13 cellular contexts compared by ENCODE assay signal in the genomic region with DNA sequence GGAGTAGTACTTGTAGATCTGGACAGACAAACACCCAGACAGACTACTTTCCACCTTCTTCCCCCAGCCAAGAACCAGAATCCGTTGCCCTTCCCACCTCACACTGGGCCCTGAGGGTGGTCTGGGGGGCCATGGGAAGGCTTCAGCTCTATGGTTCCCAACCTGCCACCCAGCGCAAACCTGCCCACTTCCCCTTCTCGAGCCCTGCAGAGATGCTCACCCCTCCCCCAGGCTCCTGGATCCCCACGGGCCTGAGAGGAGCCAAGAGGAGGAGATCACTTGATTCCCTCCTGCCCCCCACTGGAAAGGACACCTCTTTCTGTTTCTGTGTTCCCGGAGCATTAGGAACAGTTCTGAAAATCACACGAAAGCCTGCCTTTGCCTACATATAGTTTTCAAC. TPM values are rescaled to one million over a fixed set of nuclear protein-coding genes. Genes with fewer than 3 reads are reported as not detected.
DNase-seq lines count a peak whose midpoint lies in the region; ATAC-seq and TF ChIP-seq lines count a peak whose summit lies in the region.
"Had no signal": no experiment of that assay in that cellular context is flagged by ENCODE, and none has a peak within 500 bp of the region (broad histone marks: within the 10 kb centered on the region; RNA-seq: fewer than 3 reads in every experiment).

No MANE protein-coding gene starts in this region.

- DNase-seq in IMR-90 (no peak), adipocyte (ENCODE audit: low read depth) (no peak), NOMO-1 treated with DMSO at 0.1 percent for 48 hours (lab: John Stamatoyannopoulos, UW; ENCODE audit: unreplicated experiment) (no peak), hepatocyte (ENCODE audit: low spot score) (no peak)
- DNase-seq: AML-193; Caco-2; NCI-H1930; NCI-H2171; NK-92 treated with Interleukin-12 subunit alpha and Interleukin-12 subunit beta, amount 100 ng/mL, for 24 hours had no signal

- no peak overlapping the region for H3K18ac ChIP-seq in IMR-90 (ENCODE audit: low read depth, low read length)

- H3K14ac ChIP-seq in IMR-90 (replicated peaks; ENCODE audit: low read depth, low read length) = no peak overlapping the region

- CTCF ChIA-PET in IMR-90 (lab: Yijun Ruan, JAX) = no interaction called here

- intact Hi-C loops in IMR-90 (cut with micrococcal nuclease) = no loop called here

- no peak for ATAC-seq in IMR-90 (ENCODE audit: low read depth)
- no peak for ATAC-seq in HG02885 (IDR thresholded peaks at IDR 0.05; ENCODE audit: poor library complexity, unreplicated experiment)
- no peak for ATAC-seq in HG02840 (IDR thresholded peaks at IDR 0.05; ENCODE audit: low FRiP score, unreplicated experiment)

- H3K23ac ChIP-seq in IMR-90 (ENCODE audit: low read depth, low read length) = no peak overlapping the region

- H3K4me3 ChIP-seq in ACC112 (ENCODE audit: low read depth, low read length) = no peak overlapping the region
- H3K4me3 ChIP-seq in IMR-90 (ENCODE audit: insufficient read depth, low read depth, low read length) = no peak overlapping the region
- no peak overlapping the region for H3K4me3 ChIP-seq in adipocyte (ENCODE audit: low read length)
- no peak overlapping the region for H3K4me3 ChIP-seq in mesodermal cell (ENCODE audit: extremely low read depth, insufficient read depth, low read length, poor library complexity, severe bottlenecking)
- no peak overlapping the region for H3K4me3 ChIP-seq in hepatocyte

- no peak for TF ChIP-seq POLR2A in IMR-90 (IDR thresholded peaks at IDR 0.05; ENCODE audit: low read depth, low read length)

- H3K56ac ChIP-seq in IMR-90 (ENCODE audit: extremely low read depth, insufficient read depth, low read length) = no peak overlapping the region

- H3K4me1 ChIP-seq in ACC112 (ENCODE audit: control insufficient read depth, insufficient read depth, low read length, unreplicated experiment) = peaks cover 51% of the 10 kb centered on the region
- peaks cover 13% of the 10 kb centered on the region for H3K4me1 ChIP-seq in IMR-90 (ENCODE audit: control insufficient read depth, insufficient read depth, low read length)
- H3K4me1 ChIP-seq in adipocyte (ENCODE audit: control insufficient read depth, insufficient read depth, low read length) = peaks cover 42% of the 10 kb centered on the region
- peaks cover 33% of the 10 kb centered on the region for H3K4me1 ChIP-seq in mesodermal cell (ENCODE audit: control insufficient read depth, insufficient read depth, low read length, poor library complexity, severe bottlenecking)
- H3K4me1 ChIP-seq in hepatocyte (ENCODE audit: insufficient read depth) = peaks cover 12% of the 10 kb centered on the region

- H4K20me1 ChIP-seq in IMR-90 (ENCODE audit: insufficient read depth, low read length) (peaks cover 8% of the 10 kb centered on the region; the same call in 1 of the 2 replicates), hepatocyte (ENCODE audit: insufficient read depth, poor library complexity, severe bottlenecking) (no peaks in the 10 kb centered on the region)

- dilution Hi-C loops in IMR-90 (cut with HindIII; ENCODE audit: low sequenced_read_pairs, unreplicated experiment) = no loop called here

- H2AK9ac ChIP-seq in IMR-90 (replicated peaks; ENCODE audit: low read depth, low read length, poor library complexity) = peak overlapping the region; percentile 11

- no peaks in the 10 kb centered on the region for H3K9me2 ChIP-seq in hepatocyte (replicated peaks; ENCODE audit: insufficient read depth)

- H2AK5ac ChIP-seq in IMR-90 (ENCODE audit: low read depth, low read length) = peak overlapping the region; percentile 30; the same call in 1 of the 2 replicates

- H2BK20ac ChIP-seq in IMR-90 (ENCODE audit: low read depth, low read length) = peak overlapping the region; percentile 65; the same call in 1 of the 2 replicates

- H4K91ac ChIP-seq in IMR-90 (ENCODE audit: insufficient read depth, low read depth, low read length) = no peak overlapping the region

- TF ChIP-seq CTCF in IMR-90 (conservative IDR thresholded peaks at IDR 0.05; ENCODE audit: low read depth, low read length) = no peak
- no peak for TF ChIP-seq CTCF in hepatocyte (IDR thresholded peaks at IDR 0.05; ENCODE audit: poor library complexity)

- no peak overlapping the region for H2AFZ ChIP-seq in ACC112 (ENCODE audit: low read length, unreplicated experiment)
- peak overlapping the region; percentile 47 for H2AFZ ChIP-seq in IMR-90 (replicated peaks; ENCODE audit: low read length, poor library complexity)
- no peak overlapping the region for H2AFZ ChIP-seq in hepatocyte

- no peak overlapping the region for H2BK15ac ChIP-seq in IMR-90 (ENCODE audit: low read depth, low read length)

- H3K79me2 ChIP-seq in ACC112 (ENCODE audit: control insufficient read depth, insufficient read depth, low read length, unreplicated experiment) (no peaks in the 10 kb centered on the region), hepatocyte (peaks cover 8% of the 10 kb centered on the region)

- H3K4me2 ChIP-seq in IMR-90 (ENCODE audit: low read depth, low read length) (no peak overlapping the region), hepatocyte (no peak overlapping the region)

- H3K9me1 ChIP-seq in IMR-90 (ENCODE audit: insufficient read depth, low read length) = peaks cover 21% of the 10 kb centered on the region

- no peaks in the 10 kb centered on the region for H3K27me3 ChIP-seq in ACC112 (ENCODE audit: insufficient read depth, low read length)
- no peaks in the 10 kb centered on the region; the same call in 1 of the 2 replicates for H3K27me3 ChIP-seq in IMR-90 (ENCODE audit: control insufficient read depth, insufficient read depth, low read length)
- no peaks in the 10 kb centered on the region for H3K27me3 ChIP-seq in adipocyte (replicated peaks; ENCODE audit: control insufficient read depth, insufficient read depth, low read length)
- no peaks in the 10 kb centered on the region for H3K27me3 ChIP-seq in hepatocyte

- POLR2A ChIA-PET in IMR-90 (lab: Charles Lee; ENCODE audit: unreplicated experiment) = no interaction called here

- H3K79me1 ChIP-seq in IMR-90 (ENCODE audit: low read depth in 1 of 2, low read length in 2 of 2) = no peaks in the 10 kb centered on the region

- H4K5ac ChIP-seq in IMR-90 (ENCODE audit: low read depth, low read length) = no peak overlapping the region

- H2BK5ac ChIP-seq in IMR-90 (ENCODE audit: low read depth, low read length, poor library complexity, severe bottlenecking) = no peak overlapping the region

- WGBS in IMR-90 (ENCODE audit: extremely low coverage in 2 of 2, insufficient read length in 1 of 2), 2 experiments = no CpG with 5 or more reads among the region's 6 CpGs
- 81 to 96% methylated on average over 4 to 5 of the region's 6 CpGs for WGBS in mesodermal cell (ENCODE audit: insufficient coverage in 2 of 2), 2 experiments
- WGBS in hepatocyte (ENCODE audit: low lambda C conversion rate, missing lambda C conversion rate) = 79% methylated on average over 6 of the region's 6 CpGs

- no peak overlapping the region for H4K8ac ChIP-seq in IMR-90 (ENCODE audit: low read depth in 2 of 2, low read length in 2 of 2)

- in situ Hi-C loops in IMR-90 (cut with MboI; ENCODE audit: low sequenced_read_pairs) = no loop called here

- H3K27ac ChIP-seq in ACC112 (ENCODE audit: low read depth, low read length) = peak overlapping the region; percentile 65; the same call in 1 of the 2 replicates
- H3K27ac ChIP-seq in IMR-90 (ENCODE audit: insufficient read depth, low read length) = no peak overlapping the region
- H3K27ac ChIP-seq in mesodermal cell (ENCODE audit: low read depth, low read length, severe bottlenecking) = peak overlapping the region; percentile 76
- no peak overlapping the region for H3K27ac ChIP-seq in hepatocyte

- H3K36me3 ChIP-seq in ACC112 (ENCODE audit: insufficient read depth, low read length) (no peaks in the 10 kb centered on the region), IMR-90 (ENCODE audit: control insufficient read depth, insufficient read depth, low read length) (no peaks in the 10 kb centered on the region), adipocyte (ENCODE audit: control insufficient read depth, insufficient read depth, low read length, severe bottlenecking) (no peaks in the 10 kb centered on the region), mesodermal cell (ENCODE audit: control insufficient read depth, insufficient read depth, low read length) (peaks cover 35% of the 10 kb centered on the region), hepatocyte (replicated peaks; ENCODE audit: insufficient read depth, low read depth) (no peaks in the 10 kb centered on the region)

- peak overlapping the region; percentile 1 for H3K4ac ChIP-seq in IMR-90 (ENCODE audit: low read depth, low read length)

- H3K9ac ChIP-seq in IMR-90 (ENCODE audit: low read depth, low read length) (no peak overlapping the region), adipocyte (ENCODE audit: low read length) (peak overlapping the region; percentile 14)

- H3K9me3 ChIP-seq in IMR-90 (ENCODE audit: control insufficient read depth, insufficient read depth, low read length) = no peaks in the 10 kb centered on the region
- no peaks in the 10 kb centered on the region for H3K9me3 ChIP-seq in adipocyte (ENCODE audit: control insufficient read depth, low read length)
- H3K9me3 ChIP-seq in mesodermal cell (ENCODE audit: control insufficient read depth, low read length) = no peaks in the 10 kb centered on the region
- no peaks in the 10 kb centered on the region for H3K9me3 ChIP-seq in hepatocyte (ENCODE audit: low read depth)
- H3K9me3 ChIP-seq: Caco-2 had no signal

- no peak for TF ChIP-seq RAD21 in IMR-90 (IDR thresholded peaks at IDR 0.05; ENCODE audit: low read length)

- no TSS peak for BruUV-seq in IMR-90 (replicated peaks; lab: Mats Ljungman, UMichigan)

- peak overlapping the region; percentile 37; the same call in 1 of the 2 replicates for H2BK120ac ChIP-seq in IMR-90 (ENCODE audit: low read depth, low read length)

RNA-seq across cellular contexts. Expression of gene STRA6, which starts 8.7 kb away (rescaled TPM):
- total RNA-seq in IMR-90 (2012; rRNA removed) = not detected in 2 replicates
- 0.14 and 0.17 TPM in 2 replicates for polyA plus RNA-seq in IMR-90 (2012; rRNA removed)
- 0.11 TPM in 1 of 2 replicates, not detected in the other for polyA plus RNA-seq in IMR-90 (2012; cell fraction: cytosol; rRNA removed)
- 0.37 and 0.60 TPM in 2 replicates for polyA plus RNA-seq in IMR-90 (2012; cell fraction: nucleus; rRNA removed; ENCODE audit: low replicate concordance)
- polyA plus RNA-seq in mesodermal cell (2013, experiment 1 of 2) = 51.9 TPM
- 51.2 TPM for polyA plus RNA-seq in mesodermal cell (2013, experiment 2 of 2)
- 13.6 and 31.5 TPM in 2 replicates for total RNA-seq in hepatocyte
- 37.1 and 56.6 TPM in 2 replicates for polyA plus RNA-seq in hepatocyte

RNA-seq across cellular contexts. Expression of gene ISLR, which starts 20.4 kb away (rescaled TPM):
- total RNA-seq in IMR-90 (2012; rRNA removed) (under 0.01 TPM in 2 replicates), hepatocyte (31.4 and 36.4 TPM in 2 replicates)
- polyA plus RNA-seq in IMR-90 (2012; rRNA removed) (0.79 and 1.0 TPM in 2 replicates), hepatocyte (27.8 and 32.0 TPM in 2 replicates)
- polyA plus RNA-seq in IMR-90 (2012; cell fraction: cytosol; rRNA removed) = 0.53 and 2.1 TPM in 2 replicates
- 0.40 and 0.44 TPM in 2 replicates for polyA plus RNA-seq in IMR-90 (2012; cell fraction: nucleus; rRNA removed; ENCODE audit: low replicate concordance)
- 17.4 TPM for polyA plus RNA-seq in mesodermal cell (2013, experiment 1 of 2)
- polyA plus RNA-seq in mesodermal cell (2013, experiment 2 of 2) = 12.7 TPM
- total RNA-seq: Caco-2 had no signal

RNA-seq across cellular contexts. Expression of gene CCDC33, which starts 42.2 kb away (rescaled TPM):
- not detected in 2 replicates for total RNA-seq in IMR-90 (2012; rRNA removed)
- not detected in 2 replicates for polyA plus RNA-seq in IMR-90 (2012; rRNA removed)
- not detected in 2 replicates for polyA plus RNA-seq in IMR-90 (2012; cell fraction: cytosol; rRNA removed)
- polyA plus RNA-seq in IMR-90 (2012; cell fraction: nucleus; rRNA removed; ENCODE audit: low replicate concordance) = not detected in 2 replicates
- 4.4 TPM for polyA plus RNA-seq in mesodermal cell (2013, experiment 1 of 2)
- polyA plus RNA-seq in mesodermal cell (2013, experiment 2 of 2) = 4.0 TPM
- 0.32 and 0.63 TPM in 2 replicates for total RNA-seq in hepatocyte
- polyA plus RNA-seq in hepatocyte = 0.86 and 1.3 TPM in 2 replicates
- total RNA-seq: Caco-2 had no signal

Comparison
In these comparisons a context has a peak if more than half of its experiments do, and no peak if none do; other contexts are left out.
1. H3K27ac ChIP-seq: peak in ACC112 (single experiment) and mesodermal cell (single experiment); none in IMR-90 (single experiment) and hepatocyte (single experiment).
2. RNA of gene STRA6, which starts 8.7 kb away (total RNA-seq): 13.6 to 31.5 TPM in hepatocyte; not detected in IMR-90; every median in the first group is over 10 times any median in the second.
3. RNA of gene ISLR, which starts 20.4 kb away (total RNA-seq): 31.4 to 36.4 TPM in hepatocyte; under 0.01 TPM in IMR-90; every median in the first group is over 10 times any median in the second.